In genomic region chr3:123652346-123652984, GRCh38 we compare ENCODE assay signal across 8 cellular contexts.
DNase-seq lines count a peak whose midpoint lies in the region; ATAC-seq and TF ChIP-seq lines count a peak whose summit lies in the region.

No MANE protein-coding gene starts in this region.

- H3K27me3 ChIP-seq in liver (ENCODE audit: control insufficient read depth in 4 of 4, insufficient read depth in 4 of 4, low read length in 3 of 4) = no peaks in the 10 kb centered on the region

- 44% methylated on average over 9 of the region's 9 CpGs for WGBS in liver

- H3K4me3 ChIP-seq in coronary artery (peak overlapping the region; percentile 11), liver (ENCODE audit: low read depth in 1 of 3, low read length in 3 of 3) (no peak overlapping the region)

- H3K27ac ChIP-seq in coronary artery (peak overlapping the region; percentile 88 to 95), liver (ENCODE audit: low read depth in 1 of 2, low read length in 2 of 2) (peak overlapping the region; percentile 54 to 59)

- no peak overlapping the region for H3K9ac ChIP-seq in liver (ENCODE audit: low read depth in 1 of 2, low read length in 2 of 2)

- peak; percentile 95 to 97 for TF ChIP-seq RAD21 in liver (IDR thresholded peaks at IDR 0.05)

- no peaks in the 10 kb centered on the region for H3K9me3 ChIP-seq in liver (ENCODE audit: control insufficient read depth in 4 of 4, low read length in 3 of 4)

- peaks cover 14 to 59% (median 46%) of the 10 kb centered on the region in 4 donors for H3K36me3 ChIP-seq in liver (ENCODE audit: control insufficient read depth in 4 of 4, insufficient read depth in 3 of 4, low read depth in 1 of 4, low read length in 3 of 4)

- peak; percentile 75 for TF ChIP-seq CTCF in coronary artery (IDR thresholded peaks at IDR 0.05)
- peak; percentile 73 for TF ChIP-seq CTCF in liver (IDR thresholded peaks at IDR 0.05; ENCODE audit: low read depth, low read length, missing input control)

- peak; percentile 85 for DNase-seq in Ammon's horn (ENCODE audit: low spot score)
- peak; percentile 87 for DNase-seq in NCI-H1092 treated with DMSO at 0.1 percent for 48 hours (lab: John Stamatoyannopoulos, UW)
- peak; percentile 83 for DNase-seq in SKM-1 treated with dmso at 0.1 percent for 144 hours (lab: John Stamatoyannopoulos, UW; ENCODE audit: unreplicated experiment)
- peak; percentile 88 for DNase-seq in coronary artery (ENCODE audit: low spot score)
- peak; percentile 8 to 23 for DNase-seq in stimulated activated CD8-positive, alpha-beta memory T cell treated with anti-CD3 and anti-CD28 coated beads, Interleukin-15, amount 100 ng/mL, for 48 hours (ENCODE audit: low read depth in 2 of 2)
- DNase-seq in central memory CD4-positive, alpha-beta T cell = no peak

- peaks cover 4 to 19% (median 17%) of the 10 kb centered on the region in 4 donors for H3K4me1 ChIP-seq in liver (ENCODE audit: control insufficient read depth in 4 of 4, insufficient read depth in 4 of 4, low read length in 3 of 4)

- ATAC-seq in GM19463 (IDR thresholded peaks at IDR 0.05; ENCODE audit: unreplicated experiment) = peak; percentile 76

TF ChIP-seq in liver, 16 proteins besides CTCF, POLR2A, EP300 and RAD21:
- TF ChIP-seq YY1 (IDR thresholded peaks at IDR 0.05) (no peak), RXRA (IDR thresholded peaks at IDR 0.05) (peak in 1 of 2 donors; percentile 11)
